ENCODE assay signal across 8 cellular contexts in genomic region chr11:32586576-32587190, GRCh38. TPM values are rescaled to one million over a fixed set of nuclear protein-coding genes. Genes with fewer than 3 reads are reported as not detected.
A peak's percentile ranks its signal among the peaks of the same experiment; 100 is the strongest.
DNase-seq lines count a peak whose midpoint lies in the region; ATAC-seq and TF ChIP-seq lines count a peak whose summit lies in the region.
"Had no signal": no experiment of that assay in that cellular context is flagged by ENCODE, and none has a peak within 500 bp of the region (broad histone marks: within the 10 kb centered on the region; RNA-seq: fewer than 3 reads in every experiment).

No MANE protein-coding gene starts in this region.

- no peak overlapping the region for H3K4me2 ChIP-seq in mesenchymal stem cell (ENCODE audit: low read length, poor library complexity, severe bottlenecking)

- H3K4me3 ChIP-seq in HL-60 (replicated peaks; ENCODE audit: insufficient read depth, low read length) (peak overlapping the region; percentile 85; the same call in 1 of the 2 replicates), mesenchymal stem cell (ENCODE audit: insufficient read depth in 1 of 2, low read depth in 1 of 2, low read length in 2 of 2) (no peak overlapping the region)

- no peak overlapping the region for H2BK5ac ChIP-seq in mesenchymal stem cell (ENCODE audit: low read depth, low read length, poor library complexity, severe bottlenecking)

- no peaks in the 10 kb centered on the region for H3K9me3 ChIP-seq in mesenchymal stem cell (ENCODE audit: control insufficient read depth, low read length)

- H3K4me1 ChIP-seq in mesenchymal stem cell (ENCODE audit: control insufficient read depth, insufficient read depth, low read depth, low read length), result peaks cover 3% of the 10 kb centered on the region

- H2AFZ ChIP-seq in mesenchymal stem cell (ENCODE audit: low read depth, low read length), result no peak overlapping the region

- H3K27ac Mint-ChIP-seq in activated CD8-positive, alpha-beta T cell treated with anti-CD3 and anti-CD28 coated beads, Interleukin-2, amount 10 ng/mL, durations not matched to agents 7 days and 5 days, result peak overlapping the region; percentile 13

- POLR2A ChIA-PET in activated CD8-positive, alpha-beta T cell treated with anti-CD3 and anti-CD28 coated beads, Interleukin-2, amount 10 ng/mL, durations not matched to agents 7 days and 5 days (lab: Charles Lee), result no interaction called here

- no peak overlapping the region for H2AK5ac ChIP-seq in mesenchymal stem cell (ENCODE audit: low read length, severe bottlenecking)

- H2BK15ac ChIP-seq in mesenchymal stem cell (ENCODE audit: low read depth, poor library complexity, severe bottlenecking), result no peak overlapping the region

- DNase-seq in DMS114 treated with DMSO at 0.1 percent for 48 hours (lab: John Stamatoyannopoulos, UW; ENCODE audit: unreplicated experiment) (peak; percentile 14), HL-60 (ENCODE audit: low read depth in 1 of 2, low spot score in 1 of 2) (no peak), mesenchymal stem cell (peak; percentile 47), NCI-H2196 (lab: John Stamatoyannopoulos, UW; ENCODE audit: unreplicated experiment) (no peak), HK-2 (ENCODE audit: unreplicated experiment) (no peak)
- no peak for DNase-seq in activated CD8-positive, alpha-beta T cell treated with anti-CD3 and anti-CD28 coated beads, Interleukin-2, amount 10 ng/mL, durations not matched to agents 7 days and 5 days
- no peak for DNase-seq in activated effector memory CD4-positive, alpha-beta T cell treated with Interleukin-2 at 50 U/mL for 16 hours
- DNase-seq: posterior cingulate gyrus had no signal

- H4K8ac ChIP-seq in mesenchymal stem cell (ENCODE audit: low read length), result no peak overlapping the region

- no peak overlapping the region for H4K91ac ChIP-seq in mesenchymal stem cell (ENCODE audit: low read length)

- H3K4me1 Mint-ChIP-seq in activated CD8-positive, alpha-beta T cell treated with anti-CD3 and anti-CD28 coated beads, Interleukin-2, amount 10 ng/mL, durations not matched to agents 7 days and 5 days (ENCODE audit: low read depth), result peaks cover 44% of the 10 kb centered on the region

- no peak overlapping the region for H3K14ac ChIP-seq in mesenchymal stem cell (ENCODE audit: low read length in 2 of 2)

- 82% methylated on average over 3 of the region's 4 CpGs for WGBS in mesenchymal stem cell

- H3K27ac ChIP-seq in HL-60 (replicated peaks) (no peak overlapping the region), mesenchymal stem cell (ENCODE audit: low read length, poor library complexity, severe bottlenecking) (no peak overlapping the region)

- H3K36me3 ChIP-seq in mesenchymal stem cell (ENCODE audit: control insufficient read depth in 1 of 2, insufficient read depth in 2 of 2, low read depth in 1 of 2, low read length in 2 of 2), result peaks cover 15 to 42% of the 10 kb centered on the region in 2 experiments

- peak; percentile 13 for TF ChIP-seq CTCF in HL-60 (IDR thresholded peaks at IDR 0.05; ENCODE audit: insufficient read depth, low read length)

- H3K4ac ChIP-seq in mesenchymal stem cell (ENCODE audit: low read depth in 1 of 2, low read length in 2 of 2), result no peak overlapping the region

- H3K9ac ChIP-seq in mesenchymal stem cell (ENCODE audit: low read length), result peak overlapping the region; percentile 40

- CTCF ChIA-PET in activated CD8-positive, alpha-beta T cell treated with anti-CD3 and anti-CD28 coated beads, Interleukin-2, amount 10 ng/mL, durations not matched to agents 7 days and 5 days (lab: Charles Lee), result interaction anchor here (1.2 kb wide), 1 partner anchor 13 kb away, joined by 4 read pairs; no protein-coding TSS in a partner anchor

- H3K18ac ChIP-seq in mesenchymal stem cell (ENCODE audit: low read depth in 1 of 2, low read length in 2 of 2), result no peak overlapping the region

- H3K36me3 Mint-ChIP-seq in activated CD8-positive, alpha-beta T cell treated with anti-CD3 and anti-CD28 coated beads, Interleukin-2, amount 10 ng/mL, durations not matched to agents 7 days and 5 days (ENCODE audit: low read depth), result peaks cover 56% of the 10 kb centered on the region

- H3K4me3 Mint-ChIP-seq in activated CD8-positive, alpha-beta T cell treated with anti-CD3 and anti-CD28 coated beads, Interleukin-2, amount 10 ng/mL, durations not matched to agents 7 days and 5 days, result peak overlapping the region; percentile 24

- no peak overlapping the region for H2BK120ac ChIP-seq in mesenchymal stem cell (ENCODE audit: low read depth, low read length)

- peaks cover 13% of the 10 kb centered on the region for H3K79me1 ChIP-seq in mesenchymal stem cell (replicated peaks; ENCODE audit: low read length, poor library complexity, severe bottlenecking)

- no peaks in the 10 kb centered on the region for H3K9me3 Mint-ChIP-seq in activated CD8-positive, alpha-beta T cell treated with anti-CD3 and anti-CD28 coated beads, Interleukin-2, amount 10 ng/mL, durations not matched to agents 7 days and 5 days (ENCODE audit: insufficient read depth)

- H3K27me3 ChIP-seq in HL-60 (ENCODE audit: insufficient read depth, poor library complexity, severe bottlenecking), result no peaks in the 10 kb centered on the region
- H3K27me3 ChIP-seq in mesenchymal stem cell (ENCODE audit: control insufficient read depth in 1 of 2, insufficient read depth in 1 of 2, low read length in 2 of 2), result no peaks in the 10 kb centered on the region

- ATAC-seq in activated CD8-positive, alpha-beta T cell treated with anti-CD3 and anti-CD28 coated beads, Interleukin-2, amount 10 ng/mL, durations not matched to agents 7 days and 5 days, result no peak

- H3K23ac ChIP-seq in mesenchymal stem cell (ENCODE audit: low read length in 2 of 2), result no peak overlapping the region

- no peaks in the 10 kb centered on the region for H3K27me3 Mint-ChIP-seq in activated CD8-positive, alpha-beta T cell treated with anti-CD3 and anti-CD28 coated beads, Interleukin-2, amount 10 ng/mL, durations not matched to agents 7 days and 5 days (ENCODE audit: low read depth)

- no peak overlapping the region for H2BK12ac ChIP-seq in mesenchymal stem cell (ENCODE audit: low read length in 2 of 2)

RNA-seq across cellular contexts. Expression of gene EIF3M, which starts 3.1 kb away (rescaled TPM):
- total RNA-seq in activated CD8-positive, alpha-beta T cell treated with anti-CD3 and anti-CD28 coated beads, Interleukin-2, amount 10 ng/mL, durations not matched to agents 7 days and 5 days, result 100 to 1,000 TPM; 226 to 229 TPM
- 343 TPM for polyA plus RNA-seq in mesenchymal stem cell (2013, experiment 1 of 2)
- polyA plus RNA-seq in mesenchymal stem cell (2013, experiment 2 of 2), result 345 TPM

Comparison
In these comparisons a context has a peak if more than half of its experiments do, and no peak if none do; other contexts are left out.
1. DNase-seq: peak in DMS114 treated with DMSO at 0.1 percent for 48 hours (single experiment) and mesenchymal stem cell (single experiment); none in HL-60 (0 of 2), activated CD8-positive, alpha-beta T cell treated with anti-CD3 and anti-CD28 coated beads, Interleukin-2, amount 10 ng/mL, durations not matched to agents 7 days and 5 days (single experiment), NCI-H2196 (single experiment), activated effector memory CD4-positive, alpha-beta T cell treated with Interleukin-2 at 50 U/mL for 16 hours (single experiment) and HK-2 (single experiment).